1 cellular context compared by ENCODE assay signal in genomic region chr2:227703280-227703732, GRCh38.
TF ChIP-seq lines count a peak whose summit lies in the region.

No MANE protein-coding gene starts in this region.

TF ChIP-seq in HepG2, 621 proteins besides CTCF, POLR2A, EP300 and RAD21 (continued from another document and continues in another):
- TF ChIP-seq, protein P1, sequence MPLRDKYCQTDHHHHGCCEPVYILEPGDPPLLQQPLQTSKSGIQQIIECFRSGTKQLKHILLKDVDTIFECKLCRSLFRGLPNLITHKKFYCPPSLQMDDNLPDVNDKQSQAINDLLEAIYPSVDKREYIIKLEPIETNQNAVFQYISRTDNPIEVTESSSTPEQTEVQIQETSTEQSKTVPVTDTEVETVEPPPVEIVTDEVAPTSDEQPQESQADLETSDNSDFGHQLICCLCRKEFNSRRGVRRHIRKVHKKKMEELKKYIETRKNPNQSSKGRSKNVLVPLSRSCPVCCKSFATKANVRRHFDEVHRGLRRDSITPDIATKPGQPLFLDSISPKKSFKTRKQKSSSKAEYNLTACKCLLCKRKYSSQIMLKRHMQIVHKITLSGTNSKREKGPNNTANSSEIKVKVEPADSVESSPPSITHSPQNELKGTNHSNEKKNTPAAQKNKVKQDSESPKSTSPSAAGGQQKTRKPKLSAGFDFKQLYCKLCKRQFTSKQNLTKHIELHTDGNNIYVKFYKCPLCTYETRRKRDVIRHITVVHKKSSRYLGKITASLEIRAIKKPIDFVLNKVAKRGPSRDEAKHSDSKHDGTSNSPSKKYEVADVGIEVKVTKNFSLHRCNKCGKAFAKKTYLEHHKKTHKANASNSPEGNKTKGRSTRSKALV (CRISPR knock-in tag; IDR thresholded peaks at IDR 0.05), result no peak
- no peak for TF ChIP-seq NONO (IDR thresholded peaks at IDR 0.05)
- no peak for TF ChIP-seq NONO (CRISPR knock-in tag; conservative IDR thresholded peaks at IDR 0.05)
- TF ChIP-seq, protein P2, sequence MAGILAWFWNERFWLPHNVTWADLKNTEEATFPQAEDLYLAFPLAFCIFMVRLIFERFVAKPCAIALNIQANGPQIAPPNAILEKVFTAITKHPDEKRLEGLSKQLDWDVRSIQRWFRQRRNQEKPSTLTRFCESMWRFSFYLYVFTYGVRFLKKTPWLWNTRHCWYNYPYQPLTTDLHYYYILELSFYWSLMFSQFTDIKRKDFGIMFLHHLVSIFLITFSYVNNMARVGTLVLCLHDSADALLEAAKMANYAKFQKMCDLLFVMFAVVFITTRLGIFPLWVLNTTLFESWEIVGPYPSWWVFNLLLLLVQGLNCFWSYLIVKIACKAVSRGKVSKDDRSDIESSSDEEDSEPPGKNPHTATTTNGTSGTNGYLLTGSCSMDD (CRISPR knock-in tag; IDR thresholded peaks at IDR 0.05), result no peak
- TF ChIP-seq TAF15 (IDR thresholded peaks at IDR 0.05; ENCODE audit: low read depth, low read length, poor library complexity, severe bottlenecking), result no peak
- no peak for TF ChIP-seq NFE2 (CRISPR knock-in tag; IDR thresholded peaks at IDR 0.05)
- no peak for TF ChIP-seq ZNF317 (CRISPR knock-in tag; IDR thresholded peaks at IDR 0.05)
- TF ChIP-seq ARID3A (IDR thresholded peaks at IDR 0.05; ENCODE audit: low read depth, low read length), result peak; percentile 66; the same call in 1 of the 2 replicates
- TF ChIP-seq AHDC1 (CRISPR knock-in tag; IDR thresholded peaks at IDR 0.05; ENCODE audit: borderline replicate concordance), result 0 out of 2 replicates have a peak, but pooled peaks have one; percentile 28
- TF ChIP-seq FOXO1 (CRISPR knock-in tag; IDR thresholded peaks at IDR 0.05), result no peak
- TF ChIP-seq, protein P3, sequence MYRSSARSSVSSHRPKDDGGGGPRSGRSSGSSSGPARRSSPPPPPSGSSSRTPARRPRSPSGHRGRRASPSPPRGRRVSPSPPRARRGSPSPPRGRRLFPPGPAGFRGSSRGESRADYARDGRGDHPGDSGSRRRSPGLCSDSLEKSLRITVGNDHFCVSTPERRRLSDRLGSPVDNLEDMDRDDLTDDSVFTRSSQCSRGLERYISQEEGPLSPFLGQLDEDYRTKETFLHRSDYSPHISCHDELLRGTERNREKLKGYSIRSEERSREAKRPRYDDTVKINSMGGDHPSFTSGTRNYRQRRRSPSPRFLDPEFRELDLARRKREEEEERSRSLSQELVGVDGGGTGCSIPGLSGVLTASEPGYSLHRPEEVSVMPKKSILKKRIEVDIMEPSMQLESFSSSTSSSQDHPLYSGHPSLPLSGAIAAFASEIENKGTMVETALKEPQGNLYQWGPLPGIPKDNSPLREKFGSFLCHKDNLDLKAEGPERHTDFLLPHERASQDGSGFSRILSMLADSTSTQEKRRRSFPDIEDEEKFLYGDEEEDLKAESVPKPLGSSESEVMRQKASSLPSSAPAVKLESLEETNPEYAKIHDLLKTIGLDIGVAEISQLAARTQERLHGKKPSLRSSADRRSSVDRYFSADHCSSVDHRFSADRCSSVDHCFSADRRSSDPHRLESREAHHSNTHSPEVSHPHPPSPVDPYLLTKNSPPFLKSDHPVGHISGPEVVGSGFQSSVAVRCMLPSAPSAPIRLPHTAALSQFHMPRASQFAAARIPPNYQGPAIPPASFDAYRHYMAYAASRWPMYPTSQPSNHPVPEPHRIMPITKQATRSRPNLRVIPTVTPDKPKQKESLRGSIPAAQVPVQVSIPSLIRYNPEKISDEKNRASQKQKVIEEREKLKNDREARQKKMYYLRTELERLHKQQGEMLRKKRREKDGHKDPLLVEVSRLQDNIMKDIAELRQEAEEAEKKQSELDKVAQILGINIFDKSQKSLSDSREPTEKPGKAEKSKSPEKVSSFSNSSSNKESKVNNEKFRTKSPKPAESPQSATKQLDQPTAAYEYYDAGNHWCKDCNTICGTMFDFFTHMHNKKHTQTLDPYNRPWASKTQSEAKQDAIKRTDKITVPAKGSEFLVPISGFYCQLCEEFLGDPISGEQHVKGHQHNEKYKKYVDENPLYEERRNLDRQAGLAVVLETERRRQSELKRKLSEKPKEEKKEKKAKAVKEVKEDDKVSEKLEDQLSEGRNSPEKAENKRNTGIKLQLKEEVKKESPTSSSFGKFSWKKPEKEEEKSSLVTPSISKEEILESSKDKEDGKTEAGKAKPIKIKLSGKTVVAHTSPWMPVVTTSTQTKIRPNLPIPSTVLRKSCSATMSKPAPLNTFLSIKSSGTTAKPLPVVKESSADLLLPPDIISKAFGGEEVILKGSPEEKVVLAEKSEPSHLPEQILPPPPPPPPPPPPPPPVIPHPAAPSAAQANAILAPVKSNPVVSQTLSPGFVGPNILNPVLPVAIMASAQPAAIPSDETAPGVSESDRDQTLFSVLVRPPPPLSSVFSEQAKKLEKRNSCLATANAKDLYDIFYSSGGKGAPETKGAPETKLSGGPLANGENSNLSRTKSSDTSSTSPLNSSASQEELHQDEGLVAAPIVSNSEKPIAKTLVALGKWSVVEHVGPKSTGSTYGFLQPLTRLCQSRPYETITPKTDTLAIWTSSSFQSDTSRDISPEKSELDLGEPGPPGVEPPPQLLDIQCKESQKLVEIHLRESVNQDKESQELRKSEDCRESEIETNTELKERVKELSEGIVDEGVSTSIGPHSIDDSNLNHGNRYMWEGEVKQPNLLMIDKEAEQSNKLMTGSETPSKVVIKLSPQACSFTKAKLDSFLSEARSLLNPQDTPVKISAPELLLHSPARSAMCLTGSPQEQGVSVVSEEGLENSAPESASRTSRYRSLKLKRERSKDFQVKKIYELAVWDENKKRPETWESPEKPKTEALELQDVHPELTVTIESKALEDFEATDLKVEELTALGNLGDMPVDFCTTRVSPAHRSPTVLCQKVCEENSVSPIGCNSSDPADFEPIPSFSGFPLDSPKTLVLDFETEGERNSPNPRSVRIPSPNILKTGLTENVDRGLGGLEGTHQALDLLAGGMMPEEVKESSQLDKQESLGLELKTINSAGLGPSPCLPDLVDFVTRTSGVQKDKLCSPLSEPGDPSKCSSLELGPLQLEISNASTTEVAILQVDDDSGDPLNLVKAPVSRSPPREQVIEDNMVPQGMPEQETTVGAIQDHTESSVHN (CRISPR knock-in tag; IDR thresholded peaks at IDR 0.05), result no peak
- no peak for TF ChIP-seq GABPB1 (CRISPR knock-in tag; IDR thresholded peaks at IDR 0.05)
- TF ChIP-seq ZNF605 (CRISPR knock-in tag; IDR thresholded peaks at IDR 0.05), result no peak
- no peak for TF ChIP-seq POGZ (CRISPR knock-in tag; IDR thresholded peaks at IDR 0.05)
- TF ChIP-seq ZKSCAN1 (IDR thresholded peaks at IDR 0.05; ENCODE audit: low read length), result 0 out of 2 replicates have a peak, but pooled peaks have one; percentile 25
- no peak for TF ChIP-seq FLYWCH1 (CRISPR knock-in tag; IDR thresholded peaks at IDR 0.05)
- no peak for TF ChIP-seq CHCHD3 (CRISPR knock-in tag; IDR thresholded peaks at IDR 0.05)
- TF ChIP-seq FOXP1 (IDR thresholded peaks at IDR 0.05), result no peak
- peak; percentile 53 for TF ChIP-seq FOXP1 (CRISPR knock-in tag; IDR thresholded peaks at IDR 0.05)
- no peak for TF ChIP-seq ZNF367 (CRISPR knock-in tag; IDR thresholded peaks at IDR 0.05; ENCODE audit: borderline replicate concordance)
- no peak for TF ChIP-seq NAIF1 (CRISPR knock-in tag; IDR thresholded peaks at IDR 0.05; ENCODE audit: borderline replicate concordance)
- TF ChIP-seq KAT7 (CRISPR knock-in tag; IDR thresholded peaks at IDR 0.05; ENCODE audit: borderline replicate concordance), result no peak
- TF ChIP-seq NKX3-1 (CRISPR knock-in tag; IDR thresholded peaks at IDR 0.05), result no peak
- TF ChIP-seq EZH2 (conservative IDR thresholded peaks at IDR 0.05; ENCODE audit: low read depth, low read length), result no peak
- no peak for TF ChIP-seq ZKSCAN5 (CRISPR knock-in tag; IDR thresholded peaks at IDR 0.05)
- no peak for TF ChIP-seq SMARCC2 (IDR thresholded peaks at IDR 0.05)
- TF ChIP-seq ZBTB37 (CRISPR knock-in tag; IDR thresholded peaks at IDR 0.05), result no peak
- TF ChIP-seq ZNF790 (CRISPR knock-in tag; IDR thresholded peaks at IDR 0.05; ENCODE audit: borderline replicate concordance), result no peak
- TF ChIP-seq BRCA1 (CRISPR knock-in tag; IDR thresholded peaks at IDR 0.05), result no peak
- peak; percentile 54 for TF ChIP-seq RARA (CRISPR knock-in tag; IDR thresholded peaks at IDR 0.05)
- TF ChIP-seq MXD4 (CRISPR knock-in tag; IDR thresholded peaks at IDR 0.05), result no peak
- no peak for TF ChIP-seq ZNF251 (CRISPR knock-in tag; IDR thresholded peaks at IDR 0.05)
- TF ChIP-seq, protein P4, sequence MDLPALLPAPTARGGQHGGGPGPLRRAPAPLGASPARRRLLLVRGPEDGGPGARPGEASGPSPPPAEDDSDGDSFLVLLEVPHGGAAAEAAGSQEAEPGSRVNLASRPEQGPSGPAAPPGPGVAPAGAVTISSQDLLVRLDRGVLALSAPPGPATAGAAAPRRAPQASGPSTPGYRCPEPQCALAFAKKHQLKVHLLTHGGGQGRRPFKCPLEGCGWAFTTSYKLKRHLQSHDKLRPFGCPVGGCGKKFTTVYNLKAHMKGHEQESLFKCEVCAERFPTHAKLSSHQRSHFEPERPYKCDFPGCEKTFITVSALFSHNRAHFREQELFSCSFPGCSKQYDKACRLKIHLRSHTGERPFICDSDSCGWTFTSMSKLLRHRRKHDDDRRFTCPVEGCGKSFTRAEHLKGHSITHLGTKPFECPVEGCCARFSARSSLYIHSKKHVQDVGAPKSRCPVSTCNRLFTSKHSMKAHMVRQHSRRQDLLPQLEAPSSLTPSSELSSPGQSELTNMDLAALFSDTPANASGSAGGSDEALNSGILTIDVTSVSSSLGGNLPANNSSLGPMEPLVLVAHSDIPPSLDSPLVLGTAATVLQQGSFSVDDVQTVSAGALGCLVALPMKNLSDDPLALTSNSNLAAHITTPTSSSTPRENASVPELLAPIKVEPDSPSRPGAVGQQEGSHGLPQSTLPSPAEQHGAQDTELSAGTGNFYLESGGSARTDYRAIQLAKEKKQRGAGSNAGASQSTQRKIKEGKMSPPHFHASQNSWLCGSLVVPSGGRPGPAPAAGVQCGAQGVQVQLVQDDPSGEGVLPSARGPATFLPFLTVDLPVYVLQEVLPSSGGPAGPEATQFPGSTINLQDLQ (CRISPR knock-in tag; IDR thresholded peaks at IDR 0.05), result no peak
